ENCODE assay signal across 13 cellular contexts in genomic region chrX:7119927-7120577, GRCh38. TPM values are rescaled to one million over a fixed set of nuclear protein-coding genes. Genes with fewer than 3 reads are reported as not detected.
A peak's percentile ranks its signal among the peaks of the same experiment; 100 is the strongest.
DNase-seq lines count a peak whose midpoint lies in the region; ATAC-seq and TF ChIP-seq lines count a peak whose summit lies in the region.
"Had no signal": no experiment of that assay in that cellular context is flagged by ENCODE, and none has a peak within 500 bp of the region (broad histone marks: within the 10 kb centered on the region; RNA-seq: fewer than 3 reads in every experiment).

No MANE protein-coding gene starts in this region.

- H3K4me3 Mint-ChIP-seq in type B pancreatic cell = peak overlapping the region; percentile 66
- no peak overlapping the region for H3K4me3 Mint-ChIP-seq in activated T-cell treated with anti-CD3 and anti-CD28 coated beads, Interleukin-2, amount 50 U/mL, for 72 hours
- H3K4me3 Mint-ChIP-seq: T-helper 17 cell had no signal

- H3K27me3 Mint-ChIP-seq in type B pancreatic cell = no peaks in the 10 kb centered on the region
- no peaks in the 10 kb centered on the region for H3K27me3 Mint-ChIP-seq in activated T-cell treated with anti-CD3 and anti-CD28 coated beads, Interleukin-2, amount 50 U/mL, for 72 hours (ENCODE audit: low read depth)
- H3K27me3 Mint-ChIP-seq: T-helper 17 cell had no signal

- H3K9me3 ChIP-seq in PC-9 (ENCODE audit: insufficient read depth, low read depth) (no peaks in the 10 kb centered on the region; the same call in 1 of the 2 replicates), left lung (no peaks in the 10 kb centered on the region)

- peak; percentile 79 for ATAC-seq in left lung
- no peak for ATAC-seq in activated T-cell treated with anti-CD3 and anti-CD28 coated beads, Interleukin-2, amount 50 U/mL, for 72 hours (replicated peaks in 1 of 2)
- ATAC-seq: left ventricle myocardium superior, T-helper 17 cell had no signal

- peak overlapping the region; percentile 94 for H3K27ac ChIP-seq in PC-9
- peak overlapping the region; percentile 50 to 54 for H3K27ac ChIP-seq in left lung
- H3K27ac ChIP-seq: skin epidermis had no signal

- in situ Hi-C loops in GM13977 (cut with MboI; ENCODE audit: low pct_unique_long_range_greater_than_20kb, low sequenced_read_pairs, unreplicated experiment) = loop anchor here (25.0 kb wide), 1 partner anchor 817 kb away; the partner anchor contains the start of gene PNPLA4

- no peaks in the 10 kb centered on the region; the same call in 1 of the 2 replicates for H3K36me3 ChIP-seq in PC-9 (ENCODE audit: low read depth)
- H3K36me3 ChIP-seq in left lung = no peaks in the 10 kb centered on the region

- CTCF ChIA-PET in PC-9 (lab: Charles Lee) = no interaction called here

- H3K4me2 ChIP-seq in PC-9 = peak overlapping the region; percentile 68

- no TSS peak for BruUV-seq in PC-9 (replicated peaks; lab: Mats Ljungman, UMichigan)

- H3F3A ChIP-seq in PC-9 (ENCODE audit: insufficient read depth, low read depth) = peaks cover 32% of the 10 kb centered on the region

- H3K9me2 ChIP-seq in PC-9 (ENCODE audit: insufficient read depth) = no peaks in the 10 kb centered on the region

- DNase-seq in NCI-H82 (lab: John Stamatoyannopoulos, UW) (peak; percentile 19), NCI-H82 treated with DMSO at 0.1 percent for 48 hours (lab: John Stamatoyannopoulos, UW; ENCODE audit: unreplicated experiment) (no peak), PC-9 (no peak), left lung (no peak), type B pancreatic cell (ENCODE audit: extremely low spot score, unreplicated experiment) (no peak), GM10266 (ENCODE audit: extremely low spot score) (no peak), GM13977 (ENCODE audit: low spot score) (no peak)
- no peak for DNase-seq in activated T-cell treated with anti-CD3 and anti-CD28 coated beads, Interleukin-2, amount 50 U/mL, for 72 hours
- DNase-seq: activated CD4-positive, alpha-beta T cell treated with anti-CD3 and anti-CD28 coated beads for 4 hours; left ventricle myocardium superior; substantia nigra; T-helper 17 cell had no signal

- H2AFZ ChIP-seq in PC-9 = no peak overlapping the region

- peaks cover 12% of the 10 kb centered on the region for H3K9me3 Mint-ChIP-seq in type B pancreatic cell
- H3K9me3 Mint-ChIP-seq in activated T-cell treated with anti-CD3 and anti-CD28 coated beads, Interleukin-2, amount 50 U/mL, for 72 hours = no peaks in the 10 kb centered on the region

- H4K20me1 ChIP-seq in PC-9 (ENCODE audit: insufficient read depth) = no peaks in the 10 kb centered on the region

- peaks cover 41% of the 10 kb centered on the region for H3K4me1 Mint-ChIP-seq in type B pancreatic cell (ENCODE audit: unreplicated experiment)
- peaks cover 25% of the 10 kb centered on the region for H3K4me1 Mint-ChIP-seq in activated T-cell treated with anti-CD3 and anti-CD28 coated beads, Interleukin-2, amount 50 U/mL, for 72 hours (ENCODE audit: low read depth)

- peaks cover 83% of the 10 kb centered on the region for H3K79me2 ChIP-seq in PC-9 (ENCODE audit: low read depth)

- H3K4me1 ChIP-seq in PC-9 (replicated peaks; ENCODE audit: insufficient read depth) (peaks cover 63% of the 10 kb centered on the region), left lung (peaks cover 10 to 12% of the 10 kb centered on the region in 2 donors)

- H3K36me3 Mint-ChIP-seq in type B pancreatic cell = peaks cover 32% of the 10 kb centered on the region
- H3K36me3 Mint-ChIP-seq in activated T-cell treated with anti-CD3 and anti-CD28 coated beads, Interleukin-2, amount 50 U/mL, for 72 hours (ENCODE audit: insufficient read depth in 2 of 2) = peaks cover 0 to 8% of the 10 kb centered on the region in 2 donors

- POLR2A ChIA-PET in PC-9 (lab: Charles Lee; ENCODE audit: unreplicated experiment) = no interaction called here

- H3K4me3 ChIP-seq in PC-9 (peak overlapping the region; percentile 27; the same call in 1 of the 2 replicates), left lung (no peak overlapping the region)
- H3K4me3 ChIP-seq: skin epidermis had no signal

- intact Hi-C loops in PC-9 (cut with micrococcal nuclease; ENCODE audit: unreplicated experiment) = no loop called here
- intact Hi-C loops in left lung (cut with DNase I) = no loop called here

- H3K27me3 ChIP-seq in PC-9 (ENCODE audit: insufficient read depth, low read depth) (no peaks in the 10 kb centered on the region), left lung (no peaks in the 10 kb centered on the region)

- peak overlapping the region; percentile 93 for H3K27ac Mint-ChIP-seq in type B pancreatic cell
- H3K27ac Mint-ChIP-seq in activated T-cell treated with anti-CD3 and anti-CD28 coated beads, Interleukin-2, amount 50 U/mL, for 72 hours = no peak overlapping the region
- H3K27ac Mint-ChIP-seq: T-helper 17 cell had no signal

- TF ChIP-seq CTCF in PC-9 (conservative IDR thresholded peaks at IDR 0.05) = no peak
- TF ChIP-seq CTCF in left lung (IDR thresholded peaks at IDR 0.05) = no peak
- no peak for TF ChIP-seq CTCF in type B pancreatic cell (conservative IDR thresholded peaks at IDR 0.05)
- no peak for TF ChIP-seq CTCF in GM10266 (IDR thresholded peaks at IDR 0.05; ENCODE audit: control insufficient read depth, insufficient read depth, low read depth, missing control alignments)
- no peak for TF ChIP-seq CTCF in GM13977 (IDR thresholded peaks at IDR 0.05; ENCODE audit: extremely low read depth, insufficient read depth, missing control alignments)

RNA-seq across cellular contexts. Expression of gene STS, which starts 27.5 kb away (rescaled TPM):
- total RNA-seq in PC-9 (2021) (2.2 and 3.3 TPM in 2 replicates), left lung (10 to 100 TPM; 13.7 to 33.8 TPM), type B pancreatic cell (ENCODE audit: low replicate concordance) (18.3 and 42.1 TPM in 2 replicates)
- 1 to 10 TPM in 1 of 2 donors, under 1 TPM in 1; 0.53 to 1.0 TPM for total RNA-seq in activated T-cell treated with anti-CD3 and anti-CD28 coated beads, Interleukin-2, amount 50 U/mL, for 72 hours

RNA-seq across cellular contexts. Expression of gene PUDP, which starts 27.9 kb away (rescaled TPM):
- total RNA-seq in PC-9 (2021) = 22.6 and 24.9 TPM in 2 replicates
- total RNA-seq in left lung = 10 to 100 TPM; 13.8 to 26.1 TPM
- total RNA-seq in type B pancreatic cell (ENCODE audit: low replicate concordance) = 63.6 and 75.9 TPM in 2 replicates
- total RNA-seq in activated T-cell treated with anti-CD3 and anti-CD28 coated beads, Interleukin-2, amount 50 U/mL, for 72 hours = 10 to 100 TPM; 13.2 to 22.3 TPM
